In the genomic region with DNA sequence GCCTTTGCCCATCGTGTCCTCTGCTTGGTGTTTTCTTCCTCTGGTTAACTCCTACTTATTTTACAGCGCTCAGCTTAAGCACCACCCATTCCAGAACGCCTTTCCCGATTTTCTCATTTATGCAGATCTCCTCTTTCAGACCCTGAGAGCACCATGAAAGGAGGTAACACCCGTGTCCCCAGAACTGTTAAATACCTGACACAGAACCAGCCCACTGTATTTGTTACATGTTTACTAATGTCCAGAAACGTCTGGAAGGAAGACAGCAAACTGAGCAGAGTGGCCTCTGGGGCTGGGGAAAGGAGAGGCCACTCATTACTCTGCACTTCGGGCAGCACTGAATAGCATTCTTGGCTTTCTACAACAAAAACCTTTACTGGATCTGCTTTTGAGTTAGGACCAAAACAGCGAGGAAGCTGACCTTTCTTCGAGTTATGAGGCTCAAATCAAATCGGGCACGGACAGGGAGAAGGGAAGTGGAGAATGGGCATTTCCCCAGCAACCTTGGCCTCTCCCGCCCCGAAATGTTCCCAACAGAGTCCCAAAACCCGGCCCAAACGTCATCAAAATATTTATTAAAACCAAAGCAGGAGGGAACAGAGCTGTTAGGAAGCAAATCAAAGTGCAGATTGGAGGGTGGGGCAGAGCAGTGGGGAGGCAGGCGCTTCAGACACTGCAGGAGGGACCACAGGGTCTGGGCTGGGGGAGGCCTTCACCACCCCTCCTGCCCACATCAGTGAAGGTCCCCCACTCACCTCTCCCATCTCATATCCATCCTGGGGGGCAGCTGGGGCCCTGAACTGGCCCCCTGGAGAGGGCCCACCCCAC, we compare ENCODE assay signal across 8 cellular contexts. TPM values are rescaled to one million over a fixed set of nuclear protein-coding genes. Genes with fewer than 3 reads are reported as not detected.
DNase-seq lines count a peak whose midpoint lies in the region; ATAC-seq, FAIRE-seq and TF ChIP-seq lines count a peak whose summit lies in the region.

No MANE protein-coding gene starts in this region.

- peak overlapping the region; percentile 99 for H3K4me2 ChIP-seq in mammary epithelial cell (ENCODE audit: insufficient read depth, low read depth, low read length)

- H3K9me3 ChIP-seq in mammary epithelial cell (replicated peaks; ENCODE audit: insufficient read depth, low read length) (no peaks in the 10 kb centered on the region), mucosa of rectum (ENCODE audit: control insufficient read depth in 2 of 2, low read length in 2 of 2) (no peaks in the 10 kb centered on the region)

- in situ Hi-C loops in mammary epithelial cell (cut with MboI; ENCODE audit: low sequenced_read_pairs in 2 of 2): no loop called here

- dilution Hi-C loops in mammary epithelial cell (cut with HindIII; ENCODE audit: low sequenced_read_pairs): loop anchor here (5.0 to 10.0 kb wide), 2 partner anchors 71 to 228 kb away; no protein-coding TSS in a partner anchor

- no peaks in the 10 kb centered on the region for H3K9me3 Mint-ChIP-seq in stimulated activated naive CD8-positive, alpha-beta T cell treated with anti-CD3 and anti-CD28 coated beads, Interleukin-15, Interleukin-2, amounts not matched to agents 100 ng/mL and 50 ng/mL, for 24 hours

- no TSS peak for BruUV-seq in mammary epithelial cell (replicated peaks; lab: Mats Ljungman, UMichigan)

- no peaks in the 10 kb centered on the region for H3K27me3 Mint-ChIP-seq in stimulated activated naive CD8-positive, alpha-beta T cell treated with anti-CD3 and anti-CD28 coated beads, Interleukin-15, Interleukin-2, amounts not matched to agents 100 ng/mL and 50 ng/mL, for 24 hours

- H3K79me2 ChIP-seq in mammary epithelial cell (ENCODE audit: insufficient read depth, low read length): no peaks in the 10 kb centered on the region

- no peaks in the 10 kb centered on the region for H3K27me3 ChIP-seq in mammary epithelial cell (ENCODE audit: insufficient read depth, low read length)
- no peaks in the 10 kb centered on the region for H3K27me3 ChIP-seq in mucosa of rectum (ENCODE audit: control insufficient read depth in 2 of 2, insufficient read depth in 2 of 2, low read length in 2 of 2)

- no peak for ATAC-seq in stimulated activated naive CD8-positive, alpha-beta T cell treated with anti-CD3 and anti-CD28 coated beads, Interleukin-15, Interleukin-2, amounts not matched to agents 100 U/mL and 50 U/mL, for 24 hours

- H3K36me3 ChIP-seq in mammary epithelial cell (ENCODE audit: insufficient read depth, low read length) (peaks cover 6% of the 10 kb centered on the region), mucosa of rectum (ENCODE audit: control insufficient read depth in 2 of 2, insufficient read depth in 2 of 2, low read length in 2 of 2) (peaks cover 2 to 8% of the 10 kb centered on the region in 2 donors)

- DNase-seq in stimulated activated naive CD8-positive, alpha-beta T cell treated with anti-CD3 and anti-CD28 coated beads, Interleukin-15, Interleukin-2, amounts not matched to agents 100 U/mL and 50 U/mL, for 24 hours: no peak
- no peak for DNase-seq in mammary epithelial cell
- DNase-seq in activated gamma-delta T cell (lab: John Stamatoyannopoulos, UW): no peak
- no peak for DNase-seq in cerebellum (ENCODE audit: low spot score)
- DNase-seq in ureter (ENCODE audit: low spot score): no peak
- no peak for DNase-seq in RCC 7860 (ENCODE audit: low spot score)

- H2AFZ ChIP-seq in mammary epithelial cell (ENCODE audit: low read depth, low read length): peak overlapping the region; percentile 87

- intact Hi-C loops in mammary epithelial cell (cut with micrococcal nuclease): no loop called here

- H3K4me3 ChIP-seq in mammary epithelial cell (replicated peaks in 1 of 3; ENCODE audit: insufficient read depth in 1 of 3, low read depth in 2 of 3, low read length in 3 of 3) (no peak overlapping the region), mucosa of rectum (ENCODE audit: low read length in 2 of 2) (peak overlapping the region; percentile 74 to 82)

- WGBS in mammary epithelial cell (ENCODE audit: low coverage, missing lambda C conversion rate): 41% methylated on average over 11 of the region's 16 CpGs

- H3K4me1 ChIP-seq in mammary epithelial cell (ENCODE audit: insufficient read depth, low read length) (peaks cover 12% of the 10 kb centered on the region), mucosa of rectum (ENCODE audit: control insufficient read depth in 2 of 2, insufficient read depth in 2 of 2, low read length in 2 of 2) (peaks cover 28 to 37% of the 10 kb centered on the region in 2 donors)

- CTCF ChIA-PET in mammary epithelial cell (lab: Charles Lee; ENCODE audit: low non-redundant PET): no interaction called here

- peak overlapping the region; percentile 59 for H3K4me3 Mint-ChIP-seq in stimulated activated naive CD8-positive, alpha-beta T cell treated with anti-CD3 and anti-CD28 coated beads, Interleukin-15, Interleukin-2, amounts not matched to agents 100 ng/mL and 50 ng/mL, for 24 hours

- peaks cover 30% of the 10 kb centered on the region for H3K4me1 Mint-ChIP-seq in stimulated activated naive CD8-positive, alpha-beta T cell treated with anti-CD3 and anti-CD28 coated beads, Interleukin-15, Interleukin-2, amounts not matched to agents 100 ng/mL and 50 ng/mL, for 24 hours (ENCODE audit: low read depth)

- no peak for TF ChIP-seq CTCF in mammary epithelial cell (conservative IDR thresholded peaks at IDR 0.05 in 1 of 2, IDR thresholded peaks at IDR 0.05 in 1 of 2; ENCODE audit: extremely low read depth in 1 of 2, insufficient read depth in 1 of 2, low read depth in 1 of 2, low read length in 2 of 2)

- no peaks in the 10 kb centered on the region for H4K20me1 ChIP-seq in mammary epithelial cell (ENCODE audit: insufficient read depth, low read length)

- H3K9ac ChIP-seq in mammary epithelial cell (ENCODE audit: insufficient read depth, low read length): no peak overlapping the region
- peak overlapping the region; percentile 85 to 87 for H3K9ac ChIP-seq in mucosa of rectum (ENCODE audit: low read depth in 1 of 2, low read length in 2 of 2)

- H3K27ac ChIP-seq in mammary epithelial cell (ENCODE audit: insufficient read depth, low read depth, low read length) (no peak overlapping the region), mucosa of rectum (ENCODE audit: low read depth in 2 of 2, low read length in 2 of 2) (peak overlapping the region; percentile 82 to 88)

- peak overlapping the region; percentile 19 for H3K27ac Mint-ChIP-seq in stimulated activated naive CD8-positive, alpha-beta T cell treated with anti-CD3 and anti-CD28 coated beads, Interleukin-15, Interleukin-2, amounts not matched to agents 100 ng/mL and 50 ng/mL, for 24 hours

- no peak for FAIRE-seq in RCC 7860 (lab: Jason Lieb, UNC)

- H3K36me3 Mint-ChIP-seq in stimulated activated naive CD8-positive, alpha-beta T cell treated with anti-CD3 and anti-CD28 coated beads, Interleukin-15, Interleukin-2, amounts not matched to agents 100 ng/mL and 50 ng/mL, for 24 hours (ENCODE audit: low read depth): peaks cover 26% of the 10 kb centered on the region

RNA-seq across cellular contexts. Expression of a gene that starts 1.1 kb away (rescaled TPM):
- total RNA-seq in mammary epithelial cell (10 to 100 TPM; 14.6 to 14.7 TPM), cerebellum (34.1 TPM), ureter (38.6 TPM)
- 5.4 TPM for polyA plus RNA-seq in mammary epithelial cell
- polyA minus RNA-seq in mammary epithelial cell: 2.9 TPM

RNA-seq across cellular contexts. Expression of a gene that starts 8.6 kb away (rescaled TPM):
- total RNA-seq in mammary epithelial cell (1 to 10 TPM; 1.4 to 2.7 TPM), cerebellum (0.64 TPM), ureter (3.6 TPM)
- polyA plus RNA-seq in mammary epithelial cell: 0.79 TPM
- polyA minus RNA-seq in mammary epithelial cell: not detected

RNA-seq across cellular contexts. Expression of a gene that starts 10.8 kb away (rescaled TPM):
- total RNA-seq in mammary epithelial cell: 10 to 100 TPM in 1 of 2 donors, 1 to 10 TPM in 1; 1.8 to 12.7 TPM
- polyA plus RNA-seq in mammary epithelial cell: 10.3 TPM
- 10.7 TPM for polyA minus RNA-seq in mammary epithelial cell
- 5.9 TPM for total RNA-seq in cerebellum
- total RNA-seq in ureter: 2.0 TPM

RNA-seq across cellular contexts. Expression of a gene that starts 13.2 kb away (rescaled TPM):
- total RNA-seq in mammary epithelial cell: under 1 TPM; under 0.01 to 0.16 TPM
- 0.03 TPM for polyA plus RNA-seq in mammary epithelial cell
- polyA minus RNA-seq in mammary epithelial cell: not detected
- total RNA-seq in cerebellum: not detected
- not detected for total RNA-seq in ureter

RNA-seq across cellular contexts. Expression of a gene that starts 44.8 kb away (rescaled TPM):
- total RNA-seq in mammary epithelial cell: 10 to 100 TPM in 1 of 2 donors, 1 to 10 TPM in 1; 8.0 to 11.3 TPM
- 6.5 TPM for polyA plus RNA-seq in mammary epithelial cell
- polyA minus RNA-seq in mammary epithelial cell: 2.6 TPM
- 13.9 TPM for total RNA-seq in cerebellum
- 19.5 TPM for total RNA-seq in ureter

Comparison
In these comparisons a context has a peak if more than half of its experiments do, and no peak if none do; other contexts are left out.
1. H3K4me3 ChIP-seq: peak in mucosa of rectum (2 of 2); none in mammary epithelial cell (0 of 3).